In the genomic region with DNA sequence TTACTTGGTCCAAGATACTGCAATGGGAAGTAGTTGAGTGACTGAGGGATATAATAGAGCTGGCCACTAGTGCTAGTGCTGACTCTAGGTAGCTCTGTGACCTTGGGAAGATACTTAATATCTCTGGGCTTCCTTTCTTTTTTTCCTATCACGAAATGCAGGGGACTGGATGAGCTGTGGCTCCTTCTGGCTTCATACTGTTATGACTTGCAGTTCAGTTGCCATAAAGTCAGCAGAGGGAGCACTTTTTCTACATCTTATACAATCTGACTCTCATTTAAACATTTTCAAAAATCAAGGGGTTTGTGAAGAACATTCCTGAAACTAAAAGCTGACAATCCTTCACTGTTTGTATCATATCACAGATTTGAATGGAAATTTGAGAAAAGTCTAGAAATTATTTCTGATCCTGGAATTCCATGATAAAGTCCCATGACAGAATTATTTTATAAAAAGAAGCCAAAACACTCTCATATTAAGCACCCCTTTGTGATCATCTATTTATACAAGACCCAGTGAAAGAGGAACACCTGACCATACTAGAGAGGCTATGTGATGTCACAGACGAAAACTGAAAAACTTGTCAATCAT, we compare ENCODE assay signal across 8 cellular contexts. TPM values are rescaled to one million over a fixed set of nuclear protein-coding genes. Genes with fewer than 3 reads are reported as not detected.
DNase-seq lines count a peak whose midpoint lies in the region; ATAC-seq and TF ChIP-seq lines count a peak whose summit lies in the region.

No MANE protein-coding gene starts in this region.

- H3K4me3 Mint-ChIP-seq in endodermal cell (no peak overlapping the region), neural progenitor cell (no peak overlapping the region)

- no peak overlapping the region for H2AFZ ChIP-seq in neural progenitor cell (replicated peaks)

- no peak overlapping the region for H3K9ac ChIP-seq in endodermal cell (ENCODE audit: extremely low read depth, low read length, poor library complexity, severe bottlenecking)
- H3K9ac ChIP-seq in neural progenitor cell, result no peak overlapping the region

- H3K36me3 Mint-ChIP-seq in endodermal cell (ENCODE audit: low read depth), result no peaks in the 10 kb centered on the region
- no peaks in the 10 kb centered on the region for H3K36me3 Mint-ChIP-seq in neural progenitor cell

- intact Hi-C loops in lower leg skin (cut with DNase I; ENCODE audit: low total_unique reads), result no loop called here

- H3K4me3 ChIP-seq in endodermal cell (ENCODE audit: low read length) (no peak overlapping the region), neural progenitor cell (no peak overlapping the region), lower leg skin (ENCODE audit: low read depth, poor library complexity, severe bottlenecking) (no peak overlapping the region)

- no peaks in the 10 kb centered on the region for H3K79me2 ChIP-seq in neural progenitor cell (ENCODE audit: low read depth)

- no peak overlapping the region for H3K27ac Mint-ChIP-seq in endodermal cell
- H3K27ac Mint-ChIP-seq in neural progenitor cell, result no peak overlapping the region

- H3K9me3 Mint-ChIP-seq in endodermal cell (no peaks in the 10 kb centered on the region), neural progenitor cell (no peaks in the 10 kb centered on the region)

- H3K27me3 ChIP-seq in endodermal cell (ENCODE audit: control insufficient read depth, insufficient read depth, low read length, poor library complexity, severe bottlenecking) (peaks cover 60% of the 10 kb centered on the region), neural progenitor cell (peaks cover 100% of the 10 kb centered on the region)

- peaks cover 58% of the 10 kb centered on the region for H3K4me1 Mint-ChIP-seq in endodermal cell
- peaks cover 34% of the 10 kb centered on the region for H3K4me1 Mint-ChIP-seq in neural progenitor cell

- H3K36me3 ChIP-seq in endodermal cell (ENCODE audit: control insufficient read depth, insufficient read depth, low read length) (no peaks in the 10 kb centered on the region), neural progenitor cell (no peaks in the 10 kb centered on the region)

- TF ChIP-seq POLR2A in lower leg skin (IDR thresholded peaks at IDR 0.05), result no peak

- H3K27me3 Mint-ChIP-seq in endodermal cell (ENCODE audit: insufficient read depth), result peaks cover 62% of the 10 kb centered on the region
- H3K27me3 Mint-ChIP-seq in neural progenitor cell (ENCODE audit: insufficient read depth, low read depth), result peaks cover 28% of the 10 kb centered on the region

- H3K4me2 ChIP-seq in neural progenitor cell, result no peak overlapping the region

- 14 to 44% methylated on average over 1 to 2 of the region's 2 CpGs for WGBS in endodermal cell (ENCODE audit: insufficient coverage in 1 of 2, insufficient read length in 1 of 2), 2 experiments
- WGBS in lower leg skin, 2 donors, result 16 to 25% methylated on average over 2 of the region's 2 CpGs

- H3K27ac ChIP-seq in endodermal cell (ENCODE audit: low read depth, low read length), result no peak overlapping the region
- H3K27ac ChIP-seq in neural progenitor cell, result no peak overlapping the region

- DNase-seq in DMS53 (lab: John Stamatoyannopoulos, UW), result peak; percentile 88
- peak; percentile 82 for DNase-seq in OCI-M1 (lab: John Stamatoyannopoulos, UW)
- DNase-seq in endodermal cell, result peak; percentile 65
- DNase-seq in neural progenitor cell (ENCODE audit: low spot score), result peak; percentile 51
- no peak for DNase-seq in lower leg skin (ENCODE audit: low spot score in 2 of 2)

- peaks cover 30% of the 10 kb centered on the region for H4K20me1 ChIP-seq in neural progenitor cell (ENCODE audit: low read depth)

- peaks cover 11% of the 10 kb centered on the region for H3K4me1 ChIP-seq in endodermal cell (ENCODE audit: control insufficient read depth, insufficient read depth, low read length)
- H3K4me1 ChIP-seq in neural progenitor cell, result peaks cover 10% of the 10 kb centered on the region

- peak; percentile 91 for TF ChIP-seq CTCF in endodermal cell (conservative IDR thresholded peaks at IDR 0.05)
- peak; percentile 60 for TF ChIP-seq CTCF in neural progenitor cell (IDR thresholded peaks at IDR 0.05)
- no peak for TF ChIP-seq CTCF in lower leg skin (IDR thresholded peaks at IDR 0.05)

- ATAC-seq in HG02759 (IDR thresholded peaks at IDR 0.05; ENCODE audit: unreplicated experiment) (peak; percentile 27), GM18868 (IDR thresholded peaks at IDR 0.05; ENCODE audit: unreplicated experiment) (no peak), HG03045 (IDR thresholded peaks at IDR 0.05; ENCODE audit: unreplicated experiment) (no peak)

- H3K9me3 ChIP-seq in endodermal cell (ENCODE audit: control insufficient read depth, low read length), result no peaks in the 10 kb centered on the region
- no peaks in the 10 kb centered on the region for H3K9me3 ChIP-seq in neural progenitor cell (ENCODE audit: low read depth)

- peaks cover 46% of the 10 kb centered on the region for H3F3A ChIP-seq in neural progenitor cell (ENCODE audit: low read depth)

RNA-seq across cellular contexts. Expression of a gene that starts 5.4 kb away (rescaled TPM):
- total RNA-seq in endodermal cell (1 to 10 TPM in 1 of 2 donors, under 1 TPM in 1; 0.11 to 3.5 TPM), neural progenitor cell (ENCODE audit: low replicate concordance) (0.12 TPM in 1 of 2 replicates, not detected in the other), lower leg skin (10 to 100 TPM in 1 of 4 donors, 1 to 10 TPM in 3; 4.9 to 14.5 (median 7.2) TPM)
- polyA plus RNA-seq in endodermal cell (2013, experiment 1 of 2), result 0.07 TPM
- 0.12 TPM for polyA plus RNA-seq in endodermal cell (2013, experiment 2 of 2)

Comparison
In these comparisons a context has a peak if more than half of its experiments do, and no peak if none do; other contexts are left out.
1. DNase-seq: peak in DMS53 (single experiment), OCI-M1 (single experiment), endodermal cell (single experiment) and neural progenitor cell (single experiment); none in lower leg skin (0 of 2).
2. CTCF ChIP-seq: peak in endodermal cell (single experiment) and neural progenitor cell (single experiment); none in lower leg skin (0 of 3).